In genomic region chr13:41132512-41133152, GRCh38 we compare ENCODE assay signal across 1 cellular context.
TF ChIP-seq lines count a peak whose summit lies in the region.

KBTBD6 (minus strand) TSS chr13:41132802; CDS start chr13:41132511, 291 bp downstream.

TF ChIP-seq in HEK293, 187 proteins besides CTCF, POLR2A, EP300 and RAD21 (continued from another document and continues in another):
- TF ChIP-seq ZNF513 (tag by site-specific recombination; IDR thresholded peaks at IDR 0.05) (no peak), ZNF645 (tag by site-specific recombination; IDR thresholded peaks at IDR 0.05) (no peak), ZNF23 (tag by site-specific recombination; IDR thresholded peaks at IDR 0.05; ENCODE audit: borderline replicate concordance) (no peak), HOXC10 (CRISPR knock-in tag; IDR thresholded peaks at IDR 0.05) (no peak), ZBTB44 (tag by site-specific recombination; IDR thresholded peaks at IDR 0.05) (peak; percentile 11; the same call in 1 of the 2 replicates), MYNN (tag by site-specific recombination; IDR thresholded peaks at IDR 0.05; ENCODE audit: borderline replicate concordance) (no peak), ZNF350 (tag by site-specific recombination; IDR thresholded peaks at IDR 0.05) (no peak), ZNF830 (tag by site-specific recombination; IDR thresholded peaks at IDR 0.05; ENCODE audit: low read depth) (no peak), ZNF558 (tag by site-specific recombination; IDR thresholded peaks at IDR 0.05) (no peak; the same call in 1 of the 2 replicates), TRIM28 (IDR thresholded peaks at IDR 0.05; ENCODE audit: borderline replicate concordance, low read length) (no peak), ZNF660 (tag by site-specific recombination; IDR thresholded peaks at IDR 0.05) (peak; percentile 80), ZNF280D (tag by site-specific recombination; IDR thresholded peaks at IDR 0.05) (no peak), ZNF654 (tag by site-specific recombination; IDR thresholded peaks at IDR 0.05; ENCODE audit: low read depth) (no peak), ZNF335 (tag by site-specific recombination; conservative IDR thresholded peaks at IDR 0.05) (peak; percentile 74), ZNF704 (tag by site-specific recombination; IDR thresholded peaks at IDR 0.05) (no peak), PBX3 (CRISPR knock-in tag; IDR thresholded peaks at IDR 0.05) (no peak), GLI4 (tag by site-specific recombination; IDR thresholded peaks at IDR 0.05) (no peak), ZNF530 (tag by site-specific recombination; IDR thresholded peaks at IDR 0.05; ENCODE audit: low read depth) (no peak), REPIN1 (tag by site-specific recombination; IDR thresholded peaks at IDR 0.05; ENCODE audit: low read depth) (no peak), ZBTB21 (tag by site-specific recombination; IDR thresholded peaks at IDR 0.05) (0 out of 2 replicates have a peak, but pooled peaks have one; percentile 26), ZSCAN16 (tag by site-specific recombination; IDR thresholded peaks at IDR 0.05) (no peak), ZFHX2 (tag by site-specific recombination; conservative IDR thresholded peaks at IDR 0.05) (peak; percentile 90), ZNF394 (tag by site-specific recombination; IDR thresholded peaks at IDR 0.05; ENCODE audit: borderline replicate concordance) (peak; percentile 58; the same call in 1 of the 2 replicates), ZNF76 (tag by site-specific recombination; IDR thresholded peaks at IDR 0.05; ENCODE audit: borderline replicate concordance, low read depth) (peak; percentile 100), ZNF518A (tag by site-specific recombination; conservative IDR thresholded peaks at IDR 0.05; ENCODE audit: low read depth) (peak; percentile 58; the same call in 1 of the 2 replicates), PRDM4 (tag by site-specific recombination; IDR thresholded peaks at IDR 0.05) (no peak), ZBTB11 (tag by site-specific recombination; conservative IDR thresholded peaks at IDR 0.05; ENCODE audit: low read depth) (no peak), SALL2 (tag by site-specific recombination; IDR thresholded peaks at IDR 0.05; ENCODE audit: borderline replicate concordance) (no peak), ZNF776 (tag by site-specific recombination; IDR thresholded peaks at IDR 0.05; ENCODE audit: borderline replicate concordance) (no peak), ZNF701 (tag by site-specific recombination; IDR thresholded peaks at IDR 0.05) (no peak), KLF9 (tag by site-specific recombination; IDR thresholded peaks at IDR 0.05; ENCODE audit: low read depth) (no peak), ZBTB7A (tag by site-specific recombination; IDR thresholded peaks at IDR 0.05; ENCODE audit: low read depth) (peak; percentile 55; the same call in 1 of the 2 replicates), EGR2 (tag by site-specific recombination; IDR thresholded peaks at IDR 0.05; ENCODE audit: low read depth) (peak; percentile 75), ZNF157 (tag by site-specific recombination; IDR thresholded peaks at IDR 0.05) (no peak), ZNF488 (tag by site-specific recombination; IDR thresholded peaks at IDR 0.05) (no peak)
